Comparison of ENCODE assay signal across 8 cellular contexts in the genomic region with DNA sequence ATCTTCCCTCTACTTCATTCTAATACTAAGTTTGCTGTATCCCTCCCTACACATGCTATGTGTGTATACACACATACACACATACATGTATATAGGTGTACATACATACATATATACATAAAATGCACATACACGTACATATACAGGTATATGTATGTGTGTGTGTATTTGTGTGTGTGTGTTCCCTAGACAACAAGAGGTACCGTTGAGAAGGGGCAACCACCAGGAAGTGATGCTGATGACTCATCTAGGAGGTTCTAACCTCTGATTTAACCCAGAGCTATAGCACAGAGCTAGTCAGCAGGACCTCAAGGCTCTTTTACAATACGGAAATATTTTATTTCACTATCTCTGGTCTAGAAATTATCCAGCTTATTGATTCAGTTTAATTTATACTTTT.
DNase-seq lines count a peak whose midpoint lies in the region; ATAC-seq and TF ChIP-seq lines count a peak whose summit lies in the region.

No MANE protein-coding gene starts in this region.

- no peaks in the 10 kb centered on the region for H3K9me3 ChIP-seq in CD8-positive, alpha-beta memory T cell (ENCODE audit: low read length)
- H3K9me3 ChIP-seq in osteoblast (ENCODE audit: low read depth, low read length): no peaks in the 10 kb centered on the region

- H3K27ac ChIP-seq in CD8-positive, alpha-beta memory T cell (ENCODE audit: low read depth, low read length): peak overlapping the region; percentile 5
- H3K27ac ChIP-seq in epithelial cell of prostate (peak overlapping the region; percentile 87), osteoblast (ENCODE audit: low read depth, low read length) (no peak overlapping the region)

- H3K4me1 ChIP-seq in CD8-positive, alpha-beta memory T cell (ENCODE audit: insufficient read depth, low read length): peaks cover 7% of the 10 kb centered on the region
- peaks cover 18% of the 10 kb centered on the region for H3K4me1 ChIP-seq in osteoblast (ENCODE audit: insufficient read depth, low read length)

- no peaks in the 10 kb centered on the region for H3K79me2 ChIP-seq in osteoblast (ENCODE audit: insufficient read depth, low read length)

- peaks cover 0 to 2% of the 10 kb centered on the region in 2 donors for H3K27me3 Mint-ChIP-seq in CD8-positive, alpha-beta memory T cell
- no peaks in the 10 kb centered on the region for H3K27me3 Mint-ChIP-seq in T-helper 1 cell treated with Interleukin-12 subunit alpha and Interleukin-12 subunit beta and Interleukin-4 antibody, amounts not matched to agents 30 μg/mL and 1 μg/mL, for 36 hours (ENCODE audit: low read depth)

- no peaks in the 10 kb centered on the region for H3K9me3 Mint-ChIP-seq in CD8-positive, alpha-beta memory T cell
- H3K9me3 Mint-ChIP-seq in T-helper 1 cell treated with Interleukin-12 subunit alpha and Interleukin-12 subunit beta and Interleukin-4 antibody, amounts not matched to agents 30 μg/mL and 1 μg/mL, for 36 hours: no peaks in the 10 kb centered on the region

- H3K36me3 Mint-ChIP-seq in CD8-positive, alpha-beta memory T cell: no peaks in the 10 kb centered on the region
- H3K36me3 Mint-ChIP-seq in T-helper 1 cell treated with Interleukin-12 subunit alpha and Interleukin-12 subunit beta and Interleukin-4 antibody, amounts not matched to agents 30 μg/mL and 1 μg/mL, for 36 hours (ENCODE audit: low read depth): no peaks in the 10 kb centered on the region

- CTCF ChIA-PET in CD8-positive, alpha-beta memory T cell (lab: Charles Lee): interaction anchor here (0.7 to 2.5 kb wide), 3 partner anchors 16 to 91 kb away, joined by 3 to 10 read pairs (median 3); no protein-coding TSS in a partner anchor

- peak; percentile 16 to 82 (median 55) for DNase-seq in CD8-positive, alpha-beta memory T cell
- DNase-seq in epithelial cell of prostate (ENCODE audit: low read depth, low spot score) (peak; percentile 71), osteoblast (ENCODE audit: insufficient read length, low spot score, missing footprints) (no peak), GOT3 (lab: John Stamatoyannopoulos, UW) (no peak)
- DNase-seq in stimulated activated naive CD8-positive, alpha-beta T cell treated with anti-CD3 and anti-CD28 coated beads, Interleukin-15, Interleukin-2, amounts not matched to agents 100 U/mL and 50 U/mL, for 24 hours: peak; percentile 19

- no peaks in the 10 kb centered on the region for H3K27me3 ChIP-seq in CD8-positive, alpha-beta memory T cell (ENCODE audit: insufficient read depth, low read length, poor library complexity, severe bottlenecking)
- H3K27me3 ChIP-seq in osteoblast (ENCODE audit: insufficient read depth, low read length): no peaks in the 10 kb centered on the region

- no peaks in the 10 kb centered on the region for H3K36me3 ChIP-seq in CD8-positive, alpha-beta memory T cell (ENCODE audit: insufficient read depth, low read length)
- H3K36me3 ChIP-seq in osteoblast (ENCODE audit: insufficient read depth, low read length): no peaks in the 10 kb centered on the region

- H2AFZ ChIP-seq in osteoblast (ENCODE audit: low read length): no peak overlapping the region

- H3K4me2 ChIP-seq in osteoblast (ENCODE audit: insufficient read depth, low read length): no peak overlapping the region

- H3K4me3 ChIP-seq in CD8-positive, alpha-beta memory T cell (ENCODE audit: low read length): no peak overlapping the region
- no peak overlapping the region for H3K4me3 ChIP-seq in osteoblast (ENCODE audit: insufficient read depth, low read length)

- H3K4me1 Mint-ChIP-seq in CD8-positive, alpha-beta memory T cell: peaks cover 14 to 33% (median 19%) of the 10 kb centered on the region in 3 donors
- H3K4me1 Mint-ChIP-seq in T-helper 1 cell treated with Interleukin-12 subunit alpha and Interleukin-12 subunit beta and Interleukin-4 antibody, amounts not matched to agents 30 μg/mL and 1 μg/mL, for 36 hours (ENCODE audit: low read depth): peaks cover 24% of the 10 kb centered on the region

- peak overlapping the region in 2 of 7 donors; percentile 5 to 12 for H3K4me3 Mint-ChIP-seq in CD8-positive, alpha-beta memory T cell
- no peak overlapping the region for H3K4me3 Mint-ChIP-seq in T-helper 1 cell treated with Interleukin-12 subunit alpha and Interleukin-12 subunit beta and Interleukin-4 antibody, amounts not matched to agents 30 μg/mL and 1 μg/mL, for 36 hours

- ATAC-seq in GM19328 (IDR thresholded peaks at IDR 0.05; ENCODE audit: unreplicated experiment) (peak; percentile 69), HG03378 (IDR thresholded peaks at IDR 0.05; ENCODE audit: unreplicated experiment) (peak; percentile 96)
- peak; percentile 98 for ATAC-seq in stimulated activated naive CD8-positive, alpha-beta T cell treated with anti-CD3 and anti-CD28 coated beads, Interleukin-15, Interleukin-2, amounts not matched to agents 100 U/mL and 50 U/mL, for 24 hours

- POLR2A ChIA-PET in CD8-positive, alpha-beta memory T cell (lab: Charles Lee): no interaction called here

- H4K20me1 ChIP-seq in osteoblast (ENCODE audit: insufficient read depth, low read length): no peaks in the 10 kb centered on the region

- TF ChIP-seq CTCF in osteoblast (IDR thresholded peaks at IDR 0.05; ENCODE audit: extremely low read depth, low read depth, low read length): no peak

- H3K27ac Mint-ChIP-seq in CD8-positive, alpha-beta memory T cell: peak overlapping the region in 7 of 8 donors; percentile 44 to 95 (median 83)
- peak overlapping the region; percentile 88 for H3K27ac Mint-ChIP-seq in T-helper 1 cell treated with Interleukin-12 subunit alpha and Interleukin-12 subunit beta and Interleukin-4 antibody, amounts not matched to agents 30 μg/mL and 1 μg/mL, for 36 hours

Comparison
In these comparisons a context has a peak if more than half of its experiments do, and no peak if none do; other contexts are left out.
1. DNase-seq: peak in CD8-positive, alpha-beta memory T cell (5 of 5), epithelial cell of prostate (single experiment) and stimulated activated naive CD8-positive, alpha-beta T cell treated with anti-CD3 and anti-CD28 coated beads, Interleukin-15, Interleukin-2, amounts not matched to agents 100 U/mL and 50 U/mL, for 24 hours (single experiment); none in osteoblast (single experiment) and GOT3 (single experiment).
2. Peak in every context shown above with its lines, with median percentiles within 50 percentile points of each other: ATAC-seq.